In genomic region chr11:8729837-8730696, GRCh38 we compare ENCODE assay signal across 1 cellular context.
TF ChIP-seq lines count a peak whose summit lies in the region.

No MANE protein-coding gene starts in this region.

TF ChIP-seq in K562, 482 proteins besides CTCF, POLR2A, EP300 and RAD21:
- TF ChIP-seq KLF16 (IDR thresholded peaks at IDR 0.05) (peak; percentile 31; the same call in 1 of the 2 replicates), SRF (CRISPR knock-in tag; IDR thresholded peaks at IDR 0.05) (no peak), AFF4 (CRISPR knock-in tag; IDR thresholded peaks at IDR 0.05) (no peak), GATA2 (CRISPR knock-in tag; IDR thresholded peaks at IDR 0.05) (no peak), PKNOX1 (IDR thresholded peaks at IDR 0.05) (no peak), ZNF449 (CRISPR knock-in tag; IDR thresholded peaks at IDR 0.05) (no peak), RAD51 (IDR thresholded peaks at IDR 0.05; ENCODE audit: borderline replicate concordance, low read depth) (no peak), ZBTB40 (IDR thresholded peaks at IDR 0.05) (no peak), ZBTB40 (CRISPR knock-in tag; IDR thresholded peaks at IDR 0.05) (no peak), TAF9B (IDR thresholded peaks at IDR 0.05; ENCODE audit: partially characterized antibody) (no peak), PHB (CRISPR knock-in tag; IDR thresholded peaks at IDR 0.05) (no peak), RNF219 (CRISPR knock-in tag; IDR thresholded peaks at IDR 0.05) (no peak), ZNF263 (CRISPR knock-in tag; IDR thresholded peaks at IDR 0.05; ENCODE audit: borderline replicate concordance) (peak; percentile 70), NR2C2 (CRISPR knock-in tag; IDR thresholded peaks at IDR 0.05) (no peak), NR2C2 (tag; IDR thresholded peaks at IDR 0.05) (no peak), NBN (IDR thresholded peaks at IDR 0.05; ENCODE audit: low read depth) (no peak), ZNF184 (CRISPR knock-in tag; IDR thresholded peaks at IDR 0.05) (no peak), RFX7 (CRISPR knock-in tag; IDR thresholded peaks at IDR 0.05) (no peak), ZFPM2 (CRISPR knock-in tag; IDR thresholded peaks at IDR 0.05) (no peak), ZFP1 (CRISPR knock-in tag; IDR thresholded peaks at IDR 0.05) (no peak), TFAP4 (CRISPR knock-in tag; IDR thresholded peaks at IDR 0.05; ENCODE audit: borderline replicate concordance) (peak; percentile 19; the same call in 1 of the 2 replicates), EGR1 (conservative IDR thresholded peaks at IDR 0.05) (peak; percentile 48), ZKSCAN3 (CRISPR knock-in tag; IDR thresholded peaks at IDR 0.05) (no peak), SMC3 (conservative IDR thresholded peaks at IDR 0.05; ENCODE audit: insufficient read depth, low read depth, low read length) (peak; percentile 45; the same call in 1 of the 2 replicates), NFE2 (IDR thresholded peaks at IDR 0.05; ENCODE audit: low read depth) (no peak), TARDBP (IDR thresholded peaks at IDR 0.05) (no peak), TBL1XR1 (IDR thresholded peaks at IDR 0.05; ENCODE audit: low read length in 2 of 2) (no peak)
- TF ChIP-seq, protein P1, sequence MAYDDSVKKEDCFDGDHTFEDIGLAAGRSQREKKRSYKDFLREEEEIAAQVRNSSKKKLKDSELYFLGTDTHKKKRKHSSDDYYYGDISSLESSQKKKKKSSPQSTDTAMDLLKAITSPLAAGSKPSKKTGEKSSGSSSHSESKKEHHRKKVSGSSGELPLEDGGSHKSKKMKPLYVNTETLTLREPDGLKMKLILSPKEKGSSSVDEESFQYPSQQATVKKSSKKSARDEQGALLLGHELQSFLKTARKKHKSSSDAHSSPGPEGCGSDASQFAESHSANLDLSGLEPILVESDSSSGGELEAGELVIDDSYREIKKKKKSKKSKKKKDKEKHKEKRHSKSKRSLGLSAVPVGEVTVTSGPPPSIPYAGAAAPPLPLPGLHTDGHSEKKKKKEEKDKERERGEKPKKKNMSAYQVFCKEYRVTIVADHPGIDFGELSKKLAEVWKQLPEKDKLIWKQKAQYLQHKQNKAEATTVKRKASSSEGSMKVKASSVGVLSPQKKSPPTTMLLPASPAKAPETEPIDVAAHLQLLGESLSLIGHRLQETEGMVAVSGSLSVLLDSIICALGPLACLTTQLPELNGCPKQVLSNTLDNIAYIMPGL (CRISPR knock-in tag; IDR thresholded peaks at IDR 0.05) = no peak
- TF ChIP-seq, protein P2, sequence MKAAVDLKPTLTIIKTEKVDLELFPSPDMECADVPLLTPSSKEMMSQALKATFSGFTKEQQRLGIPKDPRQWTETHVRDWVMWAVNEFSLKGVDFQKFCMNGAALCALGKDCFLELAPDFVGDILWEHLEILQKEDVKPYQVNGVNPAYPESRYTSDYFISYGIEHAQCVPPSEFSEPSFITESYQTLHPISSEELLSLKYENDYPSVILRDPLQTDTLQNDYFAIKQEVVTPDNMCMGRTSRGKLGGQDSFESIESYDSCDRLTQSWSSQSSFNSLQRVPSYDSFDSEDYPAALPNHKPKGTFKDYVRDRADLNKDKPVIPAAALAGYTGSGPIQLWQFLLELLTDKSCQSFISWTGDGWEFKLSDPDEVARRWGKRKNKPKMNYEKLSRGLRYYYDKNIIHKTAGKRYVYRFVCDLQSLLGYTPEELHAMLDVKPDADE (conservative IDR thresholded peaks at IDR 0.05; ENCODE audit: control insufficient read depth, low read depth, low read length) = no peak
- TF ChIP-seq, protein P3, sequence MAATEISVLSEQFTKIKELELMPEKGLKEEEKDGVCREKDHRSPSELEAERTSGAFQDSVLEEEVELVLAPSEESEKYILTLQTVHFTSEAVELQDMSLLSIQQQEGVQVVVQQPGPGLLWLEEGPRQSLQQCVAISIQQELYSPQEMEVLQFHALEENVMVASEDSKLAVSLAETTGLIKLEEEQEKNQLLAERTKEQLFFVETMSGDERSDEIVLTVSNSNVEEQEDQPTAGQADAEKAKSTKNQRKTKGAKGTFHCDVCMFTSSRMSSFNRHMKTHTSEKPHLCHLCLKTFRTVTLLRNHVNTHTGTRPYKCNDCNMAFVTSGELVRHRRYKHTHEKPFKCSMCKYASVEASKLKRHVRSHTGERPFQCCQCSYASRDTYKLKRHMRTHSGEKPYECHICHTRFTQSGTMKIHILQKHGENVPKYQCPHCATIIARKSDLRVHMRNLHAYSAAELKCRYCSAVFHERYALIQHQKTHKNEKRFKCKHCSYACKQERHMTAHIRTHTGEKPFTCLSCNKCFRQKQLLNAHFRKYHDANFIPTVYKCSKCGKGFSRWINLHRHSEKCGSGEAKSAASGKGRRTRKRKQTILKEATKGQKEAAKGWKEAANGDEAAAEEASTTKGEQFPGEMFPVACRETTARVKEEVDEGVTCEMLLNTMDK (IDR thresholded peaks at IDR 0.05; ENCODE audit: borderline replicate concordance, insufficient read depth, low read depth, low read length, poor library complexity, severe bottlenecking) = peak; percentile 61
TF ChIP-seq in K562: peak in this region for 6.
